15 cellular contexts compared by ENCODE assay signal in genomic region chr19:4199699-4200293, GRCh38.
DNase-seq lines count a peak whose midpoint lies in the region; ATAC-seq and TF ChIP-seq lines count a peak whose summit lies in the region.
"Had no signal": no experiment of that assay in that cellular context is flagged by ENCODE, and none has a peak within 500 bp of the region (broad histone marks: within the 10 kb centered on the region; RNA-seq: fewer than 3 reads in every experiment).

No MANE protein-coding gene starts in this region.

- peak overlapping the region; percentile 13; the same call in 1 of the 2 replicates for H3K9ac ChIP-seq in ES-I3 (ENCODE audit: low read depth, low read length)

- DNase-seq in HuH-7 (ENCODE audit: low spot score) = peak; percentile 75
- DNase-seq in RPMI8226 = peak; percentile 59
- DNase-seq in nephron progenitor cell = no peak
- DNase-seq in activated naive CD4-positive, alpha-beta T cell treated with anti-CD3 and anti-CD28 coated beads, Interleukin-2, amount 10 ng/mL, durations not matched to agents 7 days and 5 days = no peak
- DNase-seq in medulla oblongata (ENCODE audit: extremely low spot score) = no peak
- DNase-seq: activated CD8-positive, alpha-beta T cell treated with anti-CD3 and anti-CD28 coated beads, Interleukin-2, amount 10 ng/mL, durations not matched to agents 7 days and 5 days; HCEC 1CT; IMR-90; NCI-H446; PC-3 had no signal

- H3K4me3 Mint-ChIP-seq in nephron progenitor cell = no peak overlapping the region
- H3K4me3 Mint-ChIP-seq in activated naive CD4-positive, alpha-beta T cell treated with anti-CD3 and anti-CD28 coated beads, Interleukin-2, amount 10 ng/mL, durations not matched to agents 7 days and 5 days = no peak overlapping the region
- H3K4me3 Mint-ChIP-seq: activated CD8-positive, alpha-beta T cell treated with anti-CD3 and anti-CD28 coated beads, Interleukin-2, amount 10 ng/mL, durations not matched to agents 7 days and 5 days; activated T-helper 1 cell treated with anti-CD3 and anti-CD28 coated beads, Interleukin-12 subunit alpha, Interleukin-12 subunit beta, Interleukin-2, Interleukin-4 antibody, amounts not matched to agents 30 ng/mL and 10 ng/mL and 1 ng/mL, durations not matched to agents 14 hours and 24 hours and 36 hours; B cell had no signal

- peaks cover 96% of the 10 kb centered on the region for H3K27me3 Mint-ChIP-seq in nephron progenitor cell (ENCODE audit: low read depth, poor library complexity)
- peaks cover 63% of the 10 kb centered on the region for H3K27me3 Mint-ChIP-seq in activated naive CD4-positive, alpha-beta T cell treated with anti-CD3 and anti-CD28 coated beads, Interleukin-2, amount 10 ng/mL, durations not matched to agents 7 days and 5 days

- no peaks in the 10 kb centered on the region for H3K36me3 ChIP-seq in ES-I3 (ENCODE audit: insufficient read depth, low read length)

- no peak for ATAC-seq in HG03135 (IDR thresholded peaks at IDR 0.05; ENCODE audit: unreplicated experiment)
- ATAC-seq: activated CD8-positive, alpha-beta T cell treated with anti-CD3 and anti-CD28 coated beads, Interleukin-2, amount 10 ng/mL, durations not matched to agents 7 days and 5 days; PC-3 had no signal

- H3K9me3 ChIP-seq in ES-I3 (ENCODE audit: control insufficient read depth, insufficient read depth, low read length) = no peaks in the 10 kb centered on the region; the same call in 1 of the 2 replicates

- peak; percentile 17 for TF ChIP-seq CTCF in nephron progenitor cell (IDR thresholded peaks at IDR 0.05)

- H3K4me1 ChIP-seq in ES-I3 (ENCODE audit: insufficient read depth, low read length) = no peaks in the 10 kb centered on the region

- peaks cover 8% of the 10 kb centered on the region for H3K36me3 Mint-ChIP-seq in nephron progenitor cell (ENCODE audit: low read depth)
- H3K36me3 Mint-ChIP-seq in activated naive CD4-positive, alpha-beta T cell treated with anti-CD3 and anti-CD28 coated beads, Interleukin-2, amount 10 ng/mL, durations not matched to agents 7 days and 5 days = peaks cover 3% of the 10 kb centered on the region

- CTCF ChIA-PET in activated naive CD4-positive, alpha-beta T cell treated with anti-CD3 and anti-CD28 coated beads, Interleukin-2, amount 10 ng/mL, durations not matched to agents 7 days and 5 days (lab: Charles Lee) = interaction anchor here (1.3 to 1.7 kb wide), 2 partner anchors 13 to 60 kb away, joined by 4 to 6 read pairs; no protein-coding TSS in a partner anchor

- peaks cover 17% of the 10 kb centered on the region for H3K9me3 Mint-ChIP-seq in nephron progenitor cell
- peaks cover 8% of the 10 kb centered on the region for H3K9me3 Mint-ChIP-seq in activated naive CD4-positive, alpha-beta T cell treated with anti-CD3 and anti-CD28 coated beads, Interleukin-2, amount 10 ng/mL, durations not matched to agents 7 days and 5 days

- H3K4me1 Mint-ChIP-seq in nephron progenitor cell = peaks cover 11% of the 10 kb centered on the region
- peaks cover 8% of the 10 kb centered on the region for H3K4me1 Mint-ChIP-seq in activated naive CD4-positive, alpha-beta T cell treated with anti-CD3 and anti-CD28 coated beads, Interleukin-2, amount 10 ng/mL, durations not matched to agents 7 days and 5 days

- H3K27ac Mint-ChIP-seq in nephron progenitor cell = no peak overlapping the region
- no peak overlapping the region for H3K27ac Mint-ChIP-seq in activated naive CD4-positive, alpha-beta T cell treated with anti-CD3 and anti-CD28 coated beads, Interleukin-2, amount 10 ng/mL, durations not matched to agents 7 days and 5 days
- H3K27ac Mint-ChIP-seq: activated CD8-positive, alpha-beta T cell treated with anti-CD3 and anti-CD28 coated beads, Interleukin-2, amount 10 ng/mL, durations not matched to agents 7 days and 5 days; activated T-helper 1 cell treated with anti-CD3 and anti-CD28 coated beads, Interleukin-12 subunit alpha, Interleukin-12 subunit beta, Interleukin-2, Interleukin-4 antibody, amounts not matched to agents 30 ng/mL and 10 ng/mL and 1 ng/mL, durations not matched to agents 14 hours and 24 hours and 36 hours; B cell; nephron had no signal

Comparison
In these comparisons a context has a peak if more than half of its experiments do, and no peak if none do; other contexts are left out.
1. DNase-seq: peak in HuH-7 (single experiment) and RPMI8226 (single experiment); none in nephron progenitor cell (single experiment), activated naive CD4-positive, alpha-beta T cell treated with anti-CD3 and anti-CD28 coated beads, Interleukin-2, amount 10 ng/mL, durations not matched to agents 7 days and 5 days (single experiment) and medulla oblongata (single experiment).